1 cellular context compared by ENCODE assay signal in genomic region chr2:47905454-47906260, GRCh38.
A peak's percentile ranks its signal among the peaks of the same experiment; 100 is the strongest.
TF ChIP-seq lines count a peak whose summit lies in the region.

No MANE protein-coding gene starts in this region.

TF ChIP-seq in HepG2, 621 proteins besides CTCF, POLR2A, EP300 and RAD21 (continued from another document):
- TF ChIP-seq GMEB1 (CRISPR knock-in tag; IDR thresholded peaks at IDR 0.05; ENCODE audit: borderline replicate concordance), result 0 out of 2 replicates have a peak, but pooled peaks have one; percentile 24
- TF ChIP-seq KMT2A (CRISPR knock-in tag; IDR thresholded peaks at IDR 0.05), result peak; percentile 80
- TF ChIP-seq ZNF563 (CRISPR knock-in tag; IDR thresholded peaks at IDR 0.05), result 0 out of 2 replicates have a peak, but pooled peaks have one; percentile 6
- TF ChIP-seq ZNF674 (CRISPR knock-in tag; IDR thresholded peaks at IDR 0.05; ENCODE audit: low read depth), result 0 out of 2 replicates have a peak, but pooled peaks have one; percentile 55
- TF ChIP-seq ZNF687 (CRISPR knock-in tag; IDR thresholded peaks at IDR 0.05), result no peak; the same call in 1 of the 2 replicates
- TF ChIP-seq BCL3 (CRISPR knock-in tag; IDR thresholded peaks at IDR 0.05), result peak; percentile 9; the same call in 1 of the 2 replicates
- TF ChIP-seq ZBTB10 (CRISPR knock-in tag; IDR thresholded peaks at IDR 0.05; ENCODE audit: borderline replicate concordance), result peak; percentile 27; the same call in 1 of the 2 replicates
- no peak for TF ChIP-seq SMC3 (IDR thresholded peaks at IDR 0.05; ENCODE audit: low read length)
- peak; percentile 70; the same call in 1 of the 2 replicates for TF ChIP-seq ZNF678 (CRISPR knock-in tag; IDR thresholded peaks at IDR 0.05)
- TF ChIP-seq GATAD1 (CRISPR knock-in tag; IDR thresholded peaks at IDR 0.05), result no peak
- 0 out of 2 replicates have a peak, but pooled peaks have one; percentile 52 for TF ChIP-seq ZNF234 (CRISPR knock-in tag; conservative IDR thresholded peaks at IDR 0.05)
- no peak for TF ChIP-seq SMAD9 (CRISPR knock-in tag; IDR thresholded peaks at IDR 0.05)
- TF ChIP-seq ZBTB21 (CRISPR knock-in tag; IDR thresholded peaks at IDR 0.05), result no peak
- no peak for TF ChIP-seq RFX3 (CRISPR knock-in tag; IDR thresholded peaks at IDR 0.05)
- no peak for TF ChIP-seq SMAD1 (CRISPR knock-in tag; IDR thresholded peaks at IDR 0.05; ENCODE audit: borderline replicate concordance, low read depth)
- 0 out of 2 replicates have a peak, but pooled peaks have one; percentile 45 for TF ChIP-seq MTF2 (CRISPR knock-in tag; IDR thresholded peaks at IDR 0.05; ENCODE audit: borderline replicate concordance)
- TF ChIP-seq ELF4 (CRISPR knock-in tag; IDR thresholded peaks at IDR 0.05; ENCODE audit: borderline replicate concordance), result peak; percentile 75; the same call in 1 of the 2 replicates
- no peak for TF ChIP-seq ZNF615 (CRISPR knock-in tag; IDR thresholded peaks at IDR 0.05; ENCODE audit: borderline replicate concordance)
- TF ChIP-seq TBX2 (CRISPR knock-in tag; IDR thresholded peaks at IDR 0.05; ENCODE audit: borderline replicate concordance), result 0 out of 2 replicates have a peak, but pooled peaks have one; percentile 34
- TF ChIP-seq KDM5B (CRISPR knock-in tag; IDR thresholded peaks at IDR 0.05; ENCODE audit: borderline replicate concordance), result no peak
- TF ChIP-seq ZMAT5 (CRISPR knock-in tag; IDR thresholded peaks at IDR 0.05; ENCODE audit: borderline replicate concordance, low read depth), result no peak
- 0 out of 2 replicates have a peak, but pooled peaks have one; percentile 36 for TF ChIP-seq ZNF766 (CRISPR knock-in tag; IDR thresholded peaks at IDR 0.05; ENCODE audit: borderline replicate concordance)
- TF ChIP-seq ESRRA (CRISPR knock-in tag; IDR thresholded peaks at IDR 0.05; ENCODE audit: low read depth), result no peak
- TF ChIP-seq RBFOX2 (IDR thresholded peaks at IDR 0.05; ENCODE audit: low read depth, low read length), result peak; percentile 74
- no peak for TF ChIP-seq FOXJ3 (CRISPR knock-in tag; IDR thresholded peaks at IDR 0.05; ENCODE audit: borderline replicate concordance)
- no peak for TF ChIP-seq TFE3 (CRISPR knock-in tag; IDR thresholded peaks at IDR 0.05)
- no peak for TF ChIP-seq ZBTB37 (CRISPR knock-in tag; IDR thresholded peaks at IDR 0.05)
- no peak for TF ChIP-seq STAT6 (CRISPR knock-in tag; IDR thresholded peaks at IDR 0.05; ENCODE audit: borderline replicate concordance)
